ENCODE assay signal across 1 cellular context in genomic region chr1:45750298-45751038, GRCh38.
A peak's percentile ranks its signal among the peaks of the same experiment; 100 is the strongest.
TF ChIP-seq lines count a peak whose summit lies in the region.

Gene IPP (minus strand): TSS chr1:45750653. CDS start chr1:45746411, 4,242 bp downstream.

TF ChIP-seq in H1, 55 proteins besides CTCF, POLR2A, EP300 and RAD21 (continued from another document):
- no peak for TF ChIP-seq CEBPB (IDR thresholded peaks at IDR 0.05; ENCODE audit: low read depth, low read length)
- TF ChIP-seq PHF8 (conservative IDR thresholded peaks at IDR 0.05; ENCODE audit: low read depth, low read length), result peak; percentile 70
- TF ChIP-seq SIRT6 (IDR thresholded peaks at IDR 0.05; ENCODE audit: low read length), result no peak
- no peak for TF ChIP-seq EGR1 (IDR thresholded peaks at IDR 0.05; ENCODE audit: borderline replicate concordance, low read depth, low read length)
- TF ChIP-seq JUND (IDR thresholded peaks at IDR 0.05; ENCODE audit: low read length), result no peak
- TF ChIP-seq KDM5A (IDR thresholded peaks at IDR 0.05; ENCODE audit: low read length), result no peak
- TF ChIP-seq CREB1 (IDR thresholded peaks at IDR 0.05), result peak; percentile 79
- TF ChIP-seq USF2 (IDR thresholded peaks at IDR 0.05; ENCODE audit: low read length), result no peak
- TF ChIP-seq CHD7 (IDR thresholded peaks at IDR 0.05; ENCODE audit: insufficient replicate concordance, low read length), result no peak
- no peak for TF ChIP-seq YY1 (IDR thresholded peaks at IDR 0.05; ENCODE audit: low read depth, low read length)
- peak; percentile 99 for TF ChIP-seq TBP (IDR thresholded peaks at IDR 0.05; ENCODE audit: low read depth, low read length)
- no peak for TF ChIP-seq BCL11A (IDR thresholded peaks at IDR 0.05; ENCODE audit: low read depth in 2 of 2, low read length in 2 of 2)
- TF ChIP-seq ATF3 (IDR thresholded peaks at IDR 0.05; ENCODE audit: insufficient read depth, low read depth, low read length), result no peak
- TF ChIP-seq CBX5 (IDR thresholded peaks at IDR 0.05; ENCODE audit: low read depth, low read length), result no peak
- TF ChIP-seq TAF1 (IDR thresholded peaks at IDR 0.05; ENCODE audit: low read depth, low read length), result peak; percentile 94
- no peak for TF ChIP-seq RNF2 (IDR thresholded peaks at IDR 0.05; ENCODE audit: borderline replicate concordance, low read depth, low read length, missing control alignments, poor library complexity, severe bottlenecking)
- no peak for TF ChIP-seq HDAC2 (IDR thresholded peaks at IDR 0.05; ENCODE audit: borderline replicate concordance in 1 of 2, low read depth in 2 of 2, low read length in 2 of 2)
- no peak for TF ChIP-seq KDM1A (IDR thresholded peaks at IDR 0.05; ENCODE audit: borderline replicate concordance, low read length)
- TF ChIP-seq BRCA1 (IDR thresholded peaks at IDR 0.05; ENCODE audit: low read depth, low read length), result no peak; the same call in 1 of the 2 replicates
- no peak for TF ChIP-seq NANOG (IDR thresholded peaks at IDR 0.05; ENCODE audit: insufficient read depth, low read depth, low read length, poor library complexity, severe bottlenecking)
- no peak for TF ChIP-seq SUZ12 (IDR thresholded peaks at IDR 0.05; ENCODE audit: low read length)
- TF ChIP-seq RFX5 (IDR thresholded peaks at IDR 0.05; ENCODE audit: borderline replicate concordance, low read depth, low read length), result no peak
- TF ChIP-seq SP4 (IDR thresholded peaks at IDR 0.05; ENCODE audit: low read length), result peak; percentile 86; the same call in 1 of the 2 replicates
- TF ChIP-seq BACH1 (IDR thresholded peaks at IDR 0.05; ENCODE audit: low read length), result peak; percentile 6; the same call in 1 of the 2 replicates
- 0 out of 2 replicates have a peak, but pooled peaks have one; percentile 3 for TF ChIP-seq JUN (IDR thresholded peaks at IDR 0.05; ENCODE audit: low read depth, low read length)
- 0 out of 2 replicates have a peak, but pooled peaks have one; percentile 77 for TF ChIP-seq ATF2 (IDR thresholded peaks at IDR 0.05; ENCODE audit: low read length)
- TF ChIP-seq NRF1 (IDR thresholded peaks at IDR 0.05; ENCODE audit: low read depth, low read length), result peak; percentile 92
- TF ChIP-seq GTF2F1 (IDR thresholded peaks at IDR 0.05; ENCODE audit: borderline replicate concordance, low read depth, low read length), result no peak
- TF ChIP-seq POLR2AphosphoS5 (IDR thresholded peaks at IDR 0.05; ENCODE audit: low read depth, low read length), result peak; percentile 72
- TF ChIP-seq CBX8 (IDR thresholded peaks at IDR 0.05; ENCODE audit: borderline replicate concordance, low read depth, low read length), result no peak
- no peak for TF ChIP-seq POU5F1 (IDR thresholded peaks at IDR 0.05; ENCODE audit: low read depth, low read length)
- peak; percentile 32 to 55; a peak in 2 of 4 replicates for TF ChIP-seq SIN3A (conservative IDR thresholded peaks at IDR 0.05 in 1 of 2, IDR thresholded peaks at IDR 0.05 in 1 of 2; ENCODE audit: low read depth in 1 of 2, low read length in 2 of 2)
- TF ChIP-seq SP1 (IDR thresholded peaks at IDR 0.05; ENCODE audit: low read depth, low read length), result peak; percentile 4; the same call in 1 of the 2 replicates
- no peak for TF ChIP-seq SP2 (IDR thresholded peaks at IDR 0.05; ENCODE audit: low read length)
- TF ChIP-seq HDAC6 (IDR thresholded peaks at IDR 0.05; ENCODE audit: low read depth, low read length), result no peak
- peak; percentile 92 for TF ChIP-seq ASH2L (IDR thresholded peaks at IDR 0.05; ENCODE audit: low read length)
- peak; percentile 68 for TF ChIP-seq TAF7 (optimal IDR thresholded peaks at IDR 0.05; ENCODE audit: borderline replicate concordance, low read depth, low read length)
- no peak for TF ChIP-seq FOSL1 (IDR thresholded peaks at IDR 0.05; ENCODE audit: insufficient read depth, low read depth, low read length)
- no peak for TF ChIP-seq RXRA (IDR thresholded peaks at IDR 0.05; ENCODE audit: insufficient read depth, low read depth, low read length)
- TF ChIP-seq MAFK (IDR thresholded peaks at IDR 0.05; ENCODE audit: low read depth, low read length), result no peak
- no peak for TF ChIP-seq CHD1 (IDR thresholded peaks at IDR 0.05; ENCODE audit: low read depth, low read length)
- no peak for TF ChIP-seq CHD2 (IDR thresholded peaks at IDR 0.05; ENCODE audit: low read length)
- TF ChIP-seq ZNF274 (IDR thresholded peaks at IDR 0.05; ENCODE audit: borderline replicate concordance, extremely low read depth, low read length), result no peak
- TF ChIP-seq TEAD4 (IDR thresholded peaks at IDR 0.05; ENCODE audit: low read depth, low read length), result no peak
- TF ChIP-seq SIX5 (IDR thresholded peaks at IDR 0.05; ENCODE audit: low read depth, low read length), result no peak
- TF ChIP-seq GABPA (IDR thresholded peaks at IDR 0.05; ENCODE audit: borderline replicate concordance, insufficient read depth, low read length), result peak; percentile 88
- no peak for TF ChIP-seq TCF12 (IDR thresholded peaks at IDR 0.05; ENCODE audit: low read depth, low read length)
- peak; percentile 45; the same call in 1 of the 2 replicates for TF ChIP-seq MAX (IDR thresholded peaks at IDR 0.05)
